ENCODE assay signal across 13 cellular contexts in genomic region chr16:23081675-23082119, GRCh38.
DNase-seq lines count a peak whose midpoint lies in the region; ATAC-seq and TF ChIP-seq lines count a peak whose summit lies in the region.
"Had no signal": no experiment of that assay in that cellular context is flagged by ENCODE, and none has a peak within 500 bp of the region (broad histone marks: within the 10 kb centered on the region; RNA-seq: fewer than 3 reads in every experiment).

No MANE protein-coding gene starts in this region.

- H3K27ac Mint-ChIP-seq in activated CD8-positive, alpha-beta memory T cell treated with anti-CD3 and anti-CD28 coated beads, Interleukin-2, amount 10 ng/mL, durations not matched to agents 7 days and 5 days: no peak overlapping the region

- POLR2A ChIA-PET in SK-N-SH (lab: Yijun Ruan, JAX): interaction anchor here (1.4 kb wide), 1 partner anchor 67 kb away, joined by 6 read pairs; the partner anchor contains the start of gene USP31

- CTCF ChIA-PET in SK-N-SH (lab: Yijun Ruan, JAX): interaction anchor here (0.6 to 2.6 kb wide), 15 partner anchors 9 to 354 kb away, joined by 3 to 10 read pairs (median 3); partner anchors contain the start of gene HS3ST2
- CTCF ChIA-PET in activated CD8-positive, alpha-beta memory T cell treated with anti-CD3 and anti-CD28 coated beads, Interleukin-2, amount 10 ng/mL, durations not matched to agents 7 days and 5 days (lab: Charles Lee): interaction anchor here (0.5 kb wide), 1 partner anchor 1989 kb away, joined by 3 read pairs; no protein-coding TSS in a partner anchor

- peaks cover 4% of the 10 kb centered on the region for H3K4me1 Mint-ChIP-seq in activated CD8-positive, alpha-beta memory T cell treated with anti-CD3 and anti-CD28 coated beads, Interleukin-2, amount 10 ng/mL, durations not matched to agents 7 days and 5 days

- H3K27ac ChIP-seq in heart left ventricle (peak overlapping the region in 3 of 12 donors; percentile 20 to 52 (median 32)), right atrium auricular region (no peak overlapping the region), SK-N-SH (ENCODE audit: low read depth in 2 of 2, low read length in 1 of 2) (peak overlapping the region; percentile 80 to 86), suprapubic skin (peak overlapping the region; percentile 51), stomach (no peak overlapping the region), Karpas-422 (ENCODE audit: low read length) (no peak overlapping the region)
- H3K27ac ChIP-seq: C4-2B had no signal

- H3K9me3 ChIP-seq in heart left ventricle (no peaks in the 10 kb centered on the region), right atrium auricular region (no peaks in the 10 kb centered on the region), SK-N-SH (no peaks in the 10 kb centered on the region), suprapubic skin (no peaks in the 10 kb centered on the region), stomach (no peaks in the 10 kb centered on the region), Karpas-422 (ENCODE audit: low read length) (no peaks in the 10 kb centered on the region)

- TF ChIP-seq POLR2A in heart left ventricle (IDR thresholded peaks at IDR 0.05) (no peak), suprapubic skin (IDR thresholded peaks at IDR 0.05) (no peak), stomach (IDR thresholded peaks at IDR 0.05) (no peak)

- peaks cover 26% of the 10 kb centered on the region for H3F3A ChIP-seq in SK-N-SH (replicated peaks; ENCODE audit: insufficient read depth)

- H3K9me2 ChIP-seq in SK-N-SH (no peaks in the 10 kb centered on the region), Karpas-422 (replicated peaks; ENCODE audit: insufficient read depth, low read length) (no peaks in the 10 kb centered on the region)

- no peaks in the 10 kb centered on the region for H4K20me1 ChIP-seq in SK-N-SH (ENCODE audit: insufficient read depth)
- H4K20me1 ChIP-seq in Karpas-422 (ENCODE audit: insufficient read depth, low read depth, low read length): no peaks in the 10 kb centered on the region

- intact Hi-C loops in heart left ventricle (cut with DNase I): no loop called here
- intact Hi-C loops in stomach (cut with DNase I; ENCODE audit: low total_unique reads): no loop called here

- peak overlapping the region; percentile 49; the same call in 1 of the 2 replicates for H3K4me2 ChIP-seq in SK-N-SH
- no peak overlapping the region for H3K4me2 ChIP-seq in Karpas-422 (ENCODE audit: low read depth, low read length, poor library complexity, severe bottlenecking)

- no peak; the same call in 1 of the 2 replicates for TF ChIP-seq RAD21 in SK-N-SH (IDR thresholded peaks at IDR 0.05; ENCODE audit: low read length)

- 72 to 87% (median 83%) methylated on average over 6 of the region's 6 CpGs for WGBS in heart left ventricle, 4 donors
- WGBS in SK-N-SH (ENCODE audit: low lambda C conversion rate): 27% methylated on average over 6 of the region's 6 CpGs
- 64% methylated on average over 6 of the region's 6 CpGs for WGBS in suprapubic skin
- 74 to 89% (median 84%) methylated on average over 6 of the region's 6 CpGs for WGBS in stomach, 5 donors

- DNase-seq in heart left ventricle: no peak
- no peak for DNase-seq in right atrium auricular region (ENCODE audit: low spot score)
- DNase-seq in SK-N-SH: peak; percentile 42
- peak; percentile 86 for DNase-seq in fibroblast of mammary gland (ENCODE audit: low read depth)
- no peak for DNase-seq in suprapubic skin (ENCODE audit: low spot score in 2 of 2)
- DNase-seq in stomach: no peak
- no peak for DNase-seq in activated CD8-positive, alpha-beta memory T cell treated with anti-CD3 and anti-CD28 coated beads, Interleukin-2, amount 10 ng/mL, durations not matched to agents 7 days and 5 days
- DNase-seq in Karpas-422: no peak
- DNase-seq: central memory CD4-positive, alpha-beta T cell; NCI-H446; stimulated activated CD4-positive, alpha-beta T cell treated with anti-CD3 and anti-CD28 coated beads, Interleukin-15, amount 100 ng/mL, for 24 hours; stimulated activated naive CD4-positive, alpha-beta T cell had no signal

- no peaks in the 10 kb centered on the region for H3K27me3 ChIP-seq in heart left ventricle
- H3K27me3 ChIP-seq in right atrium auricular region: no peaks in the 10 kb centered on the region
- H3K27me3 ChIP-seq in SK-N-SH (ENCODE audit: insufficient read depth): no peaks in the 10 kb centered on the region
- no peaks in the 10 kb centered on the region for H3K27me3 ChIP-seq in suprapubic skin
- H3K27me3 ChIP-seq in stomach: no peaks in the 10 kb centered on the region
- no peaks in the 10 kb centered on the region for H3K27me3 ChIP-seq in Karpas-422 (ENCODE audit: low read length)

- no peaks in the 10 kb centered on the region for H3K79me2 ChIP-seq in SK-N-SH (ENCODE audit: insufficient read depth)
- no peaks in the 10 kb centered on the region for H3K79me2 ChIP-seq in Karpas-422 (ENCODE audit: low read length)

- H3K36me3 Mint-ChIP-seq in activated CD8-positive, alpha-beta memory T cell treated with anti-CD3 and anti-CD28 coated beads, Interleukin-2, amount 10 ng/mL, durations not matched to agents 7 days and 5 days: peaks cover 11% of the 10 kb centered on the region

- peaks cover 0 to 35% (median 9%) of the 10 kb centered on the region in 12 donors for H3K4me1 ChIP-seq in heart left ventricle
- peaks cover 0 to 15% of the 10 kb centered on the region in 2 donors for H3K4me1 ChIP-seq in right atrium auricular region
- H3K4me1 ChIP-seq in SK-N-SH (ENCODE audit: control insufficient read depth in 1 of 2, insufficient read depth in 2 of 2, low read depth in 1 of 2, low read length in 1 of 2): peaks cover 18 to 33% of the 10 kb centered on the region in 2 experiments
- H3K4me1 ChIP-seq in suprapubic skin: peaks cover 16% of the 10 kb centered on the region
- H3K4me1 ChIP-seq in stomach: no peaks in the 10 kb centered on the region
- H3K4me1 ChIP-seq in Karpas-422 (ENCODE audit: low read length): no peaks in the 10 kb centered on the region

- H3K9me3 Mint-ChIP-seq in activated CD8-positive, alpha-beta memory T cell treated with anti-CD3 and anti-CD28 coated beads, Interleukin-2, amount 10 ng/mL, durations not matched to agents 7 days and 5 days (ENCODE audit: low read depth): no peaks in the 10 kb centered on the region

- TF ChIP-seq EP300 in SK-N-SH (IDR thresholded peaks at IDR 0.05; ENCODE audit: borderline replicate concordance in 1 of 2, low read depth in 1 of 2, low read length in 1 of 2) (peak in 1 of 2 experiments; percentile 37; a peak in 1 of 4 replicates), suprapubic skin (IDR thresholded peaks at IDR 0.05) (no peak), stomach (IDR thresholded peaks at IDR 0.05) (no peak)

- ATAC-seq in heart left ventricle: peak in 3 of 4 donors; percentile 30 to 47 (median 43)
- no peak for ATAC-seq in activated CD8-positive, alpha-beta memory T cell treated with anti-CD3 and anti-CD28 coated beads, Interleukin-2, amount 10 ng/mL, durations not matched to agents 7 days and 5 days

- no peaks in the 10 kb centered on the region for H3K27me3 Mint-ChIP-seq in activated CD8-positive, alpha-beta memory T cell treated with anti-CD3 and anti-CD28 coated beads, Interleukin-2, amount 10 ng/mL, durations not matched to agents 7 days and 5 days

- no peak overlapping the region for H3K4me3 ChIP-seq in heart left ventricle
- H3K4me3 ChIP-seq in right atrium auricular region: no peak overlapping the region
- H3K4me3 ChIP-seq in SK-N-SH (ENCODE audit: low read depth in 2 of 2, low read length in 1 of 2): no peak overlapping the region
- no peak overlapping the region for H3K4me3 ChIP-seq in fibroblast of mammary gland (ENCODE audit: control insufficient read depth, low read depth, low read length)
- H3K4me3 ChIP-seq in suprapubic skin: no peak overlapping the region
- H3K4me3 ChIP-seq in stomach: no peak overlapping the region
- H3K4me3 ChIP-seq in Karpas-422 (ENCODE audit: low read length): no peak overlapping the region

- peak overlapping the region; percentile 51; the same call in 1 of the 2 replicates for H3K9ac ChIP-seq in SK-N-SH
- H3K9ac ChIP-seq in Karpas-422 (ENCODE audit: low read length): no peak overlapping the region

- no peak for TF ChIP-seq CTCF in heart left ventricle (IDR thresholded peaks at IDR 0.05)
- TF ChIP-seq CTCF in right atrium auricular region (IDR thresholded peaks at IDR 0.05): no peak
- TF ChIP-seq CTCF in SK-N-SH (IDR thresholded peaks at IDR 0.05): peak; percentile 34
- TF ChIP-seq CTCF in fibroblast of mammary gland (conservative IDR thresholded peaks at IDR 0.05; ENCODE audit: control insufficient read depth, insufficient read depth, low read depth, low read length): peak; percentile 9
- no peak for TF ChIP-seq CTCF in suprapubic skin (IDR thresholded peaks at IDR 0.05)
- TF ChIP-seq CTCF in stomach (IDR thresholded peaks at IDR 0.05): no peak

- H3K36me3 ChIP-seq in heart left ventricle: peaks cover 0 to 76% (median 54%) of the 10 kb centered on the region in 9 donors
- H3K36me3 ChIP-seq in right atrium auricular region: peaks cover 60% of the 10 kb centered on the region
- H3K36me3 ChIP-seq in SK-N-SH (replicated peaks in 1 of 2; ENCODE audit: control insufficient read depth in 1 of 2, insufficient read depth in 2 of 2, low read length in 1 of 2): peaks cover 26 to 35% of the 10 kb centered on the region in 2 experiments
- peaks cover 33% of the 10 kb centered on the region for H3K36me3 ChIP-seq in suprapubic skin
- peaks cover 6 to 88% (median 71%) of the 10 kb centered on the region in 4 donors for H3K36me3 ChIP-seq in stomach
- no peaks in the 10 kb centered on the region for H3K36me3 ChIP-seq in Karpas-422 (ENCODE audit: insufficient read depth, low read length)

- H2AFZ ChIP-seq in SK-N-SH (ENCODE audit: low read depth) (no peak overlapping the region), Karpas-422 (ENCODE audit: low read length) (no peak overlapping the region)

- no peak overlapping the region for H3K4me3 Mint-ChIP-seq in activated CD8-positive, alpha-beta memory T cell treated with anti-CD3 and anti-CD28 coated beads, Interleukin-2, amount 10 ng/mL, durations not matched to agents 7 days and 5 days

TF ChIP-seq in SK-N-SH, 30 proteins besides CTCF, POLR2A, EP300 and RAD21:
- TF ChIP-seq MXI1 (IDR thresholded peaks at IDR 0.05; ENCODE audit: low read depth, low read length): 0 out of 2 replicates have a peak, but pooled peaks have one; percentile 26
- peak; percentile 23; the same call in 1 of the 2 replicates for TF ChIP-seq SMC3 (IDR thresholded peaks at IDR 0.05; ENCODE audit: low read depth, low read length)
- TF ChIP-seq FOSL2 (IDR thresholded peaks at IDR 0.05; ENCODE audit: borderline replicate concordance, low read depth): peak; percentile 75
- TF ChIP-seq TCF12 (IDR thresholded peaks at IDR 0.05): peak; percentile 73
- peak; percentile 60 for TF ChIP-seq JUND (IDR thresholded peaks at IDR 0.05)
- TF ChIP-seq NRF1 (IDR thresholded peaks at IDR 0.05; ENCODE audit: low read depth, low read length): no peak
TF ChIP-seq in SK-N-SH: peak in this region for 5.

Comparison
In these comparisons a context has a peak if more than half of its experiments do, and no peak if none do; other contexts are left out.
1. DNase-seq: peak in SK-N-SH (single experiment) and fibroblast of mammary gland (single experiment); none in heart left ventricle (0 of 5), right atrium auricular region (single experiment), suprapubic skin (0 of 2), stomach (single experiment), activated CD8-positive, alpha-beta memory T cell treated with anti-CD3 and anti-CD28 coated beads, Interleukin-2, amount 10 ng/mL, durations not matched to agents 7 days and 5 days (single experiment) and Karpas-422 (single experiment).
2. H3K27ac ChIP-seq: peak in SK-N-SH (2 of 2) and suprapubic skin (single experiment); none in right atrium auricular region (0 of 2), stomach (0 of 5) and Karpas-422 (single experiment).
3. CTCF ChIP-seq: peak in SK-N-SH (single experiment) and fibroblast of mammary gland (single experiment); none in heart left ventricle (0 of 12), right atrium auricular region (0 of 2), suprapubic skin (0 of 2) and stomach (0 of 7).